ENCODE assay signal across 1 cellular context in the genomic region with DNA sequence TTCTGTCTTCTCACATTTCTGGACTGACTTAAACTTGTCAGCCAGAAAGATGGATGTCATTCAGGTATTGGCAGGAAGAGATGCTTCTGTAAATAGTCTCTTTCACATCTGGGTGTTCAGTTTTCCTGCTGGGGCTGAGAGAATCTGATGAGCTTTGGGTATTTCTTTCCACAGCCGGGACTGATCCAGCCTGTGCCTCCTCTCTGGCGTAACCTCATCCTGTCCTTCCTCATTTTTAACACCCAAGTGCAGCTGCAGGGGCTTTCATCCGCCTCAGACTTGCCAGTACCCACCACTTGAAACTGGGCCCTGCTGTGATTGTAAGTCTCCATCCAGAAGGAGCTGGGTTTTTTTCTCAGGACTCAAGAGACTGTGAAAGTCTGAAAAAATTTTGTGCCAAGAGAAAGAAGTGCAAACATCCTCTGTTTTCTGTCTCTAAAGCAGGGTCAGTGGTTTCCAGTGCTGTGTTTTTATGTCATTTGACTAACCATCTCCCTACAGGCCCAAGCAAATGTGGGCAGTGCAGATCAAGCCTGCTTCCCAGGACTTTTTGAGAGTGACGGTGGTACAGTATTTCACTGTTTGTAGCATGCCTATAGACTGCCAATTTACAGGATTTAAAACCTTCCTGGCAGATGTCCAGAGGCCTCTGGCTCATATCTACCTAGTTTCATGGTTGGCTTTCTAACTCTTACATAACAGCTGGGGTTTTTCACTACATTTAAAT.
TF ChIP-seq lines count a peak whose summit lies in the region.

No MANE protein-coding gene starts in this region.

TF ChIP-seq in WTC11, 78 proteins besides CTCF, POLR2A, EP300 and RAD21 (continued from another document):
- TF ChIP-seq, protein P1, sequence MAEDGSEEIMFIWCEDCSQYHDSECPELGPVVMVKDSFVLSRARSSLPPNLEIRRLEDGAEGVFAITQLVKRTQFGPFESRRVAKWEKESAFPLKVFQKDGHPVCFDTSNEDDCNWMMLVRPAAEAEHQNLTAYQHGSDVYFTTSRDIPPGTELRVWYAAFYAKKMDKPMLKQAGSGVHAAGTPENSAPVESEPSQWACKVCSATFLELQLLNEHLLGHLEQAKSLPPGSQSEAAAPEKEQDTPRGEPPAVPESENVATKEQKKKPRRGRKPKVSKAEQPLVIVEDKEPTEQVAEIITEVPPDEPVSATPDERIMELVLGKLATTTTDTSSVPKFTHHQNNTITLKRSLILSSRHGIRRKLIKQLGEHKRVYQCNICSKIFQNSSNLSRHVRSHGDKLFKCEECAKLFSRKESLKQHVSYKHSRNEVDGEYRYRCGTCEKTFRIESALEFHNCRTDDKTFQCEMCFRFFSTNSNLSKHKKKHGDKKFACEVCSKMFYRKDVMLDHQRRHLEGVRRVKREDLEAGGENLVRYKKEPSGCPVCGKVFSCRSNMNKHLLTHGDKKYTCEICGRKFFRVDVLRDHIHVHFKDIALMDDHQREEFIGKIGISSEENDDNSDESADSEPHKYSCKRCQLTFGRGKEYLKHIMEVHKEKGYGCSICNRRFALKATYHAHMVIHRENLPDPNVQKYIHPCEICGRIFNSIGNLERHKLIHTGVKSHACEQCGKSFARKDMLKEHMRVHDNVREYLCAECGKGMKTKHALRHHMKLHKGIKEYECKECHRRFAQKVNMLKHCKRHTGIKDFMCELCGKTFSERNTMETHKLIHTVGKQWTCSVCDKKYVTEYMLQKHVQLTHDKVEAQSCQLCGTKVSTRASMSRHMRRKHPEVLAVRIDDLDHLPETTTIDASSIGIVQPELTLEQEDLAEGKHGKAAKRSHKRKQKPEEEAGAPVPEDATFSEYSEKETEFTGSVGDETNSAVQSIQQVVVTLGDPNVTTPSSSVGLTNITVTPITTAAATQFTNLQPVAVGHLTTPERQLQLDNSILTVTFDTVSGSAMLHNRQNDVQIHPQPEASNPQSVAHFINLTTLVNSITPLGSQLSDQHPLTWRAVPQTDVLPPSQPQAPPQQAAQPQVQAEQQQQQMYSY (CRISPR knock-in tag; IDR thresholded peaks at IDR 0.05): no peak
- no peak for TF ChIP-seq EMX1 (CRISPR knock-in tag; IDR thresholded peaks at IDR 0.05)
- TF ChIP-seq, protein P2, sequence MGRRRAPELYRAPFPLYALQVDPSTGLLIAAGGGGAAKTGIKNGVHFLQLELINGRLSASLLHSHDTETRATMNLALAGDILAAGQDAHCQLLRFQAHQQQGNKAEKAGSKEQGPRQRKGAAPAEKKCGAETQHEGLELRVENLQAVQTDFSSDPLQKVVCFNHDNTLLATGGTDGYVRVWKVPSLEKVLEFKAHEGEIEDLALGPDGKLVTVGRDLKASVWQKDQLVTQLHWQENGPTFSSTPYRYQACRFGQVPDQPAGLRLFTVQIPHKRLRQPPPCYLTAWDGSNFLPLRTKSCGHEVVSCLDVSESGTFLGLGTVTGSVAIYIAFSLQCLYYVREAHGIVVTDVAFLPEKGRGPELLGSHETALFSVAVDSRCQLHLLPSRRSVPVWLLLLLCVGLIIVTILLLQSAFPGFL (CRISPR knock-in tag; IDR thresholded peaks at IDR 0.05; ENCODE audit: borderline replicate concordance): no peak
- TF ChIP-seq ATF3 (CRISPR knock-in tag; conservative IDR thresholded peaks at IDR 0.05): no peak
- TF ChIP-seq ZNF232 (CRISPR knock-in tag; IDR thresholded peaks at IDR 0.05): no peak
- no peak for TF ChIP-seq CREM (CRISPR knock-in tag; IDR thresholded peaks at IDR 0.05)
- no peak for TF ChIP-seq ZNF671 (CRISPR knock-in tag; IDR thresholded peaks at IDR 0.05)
- TF ChIP-seq, protein P3, sequence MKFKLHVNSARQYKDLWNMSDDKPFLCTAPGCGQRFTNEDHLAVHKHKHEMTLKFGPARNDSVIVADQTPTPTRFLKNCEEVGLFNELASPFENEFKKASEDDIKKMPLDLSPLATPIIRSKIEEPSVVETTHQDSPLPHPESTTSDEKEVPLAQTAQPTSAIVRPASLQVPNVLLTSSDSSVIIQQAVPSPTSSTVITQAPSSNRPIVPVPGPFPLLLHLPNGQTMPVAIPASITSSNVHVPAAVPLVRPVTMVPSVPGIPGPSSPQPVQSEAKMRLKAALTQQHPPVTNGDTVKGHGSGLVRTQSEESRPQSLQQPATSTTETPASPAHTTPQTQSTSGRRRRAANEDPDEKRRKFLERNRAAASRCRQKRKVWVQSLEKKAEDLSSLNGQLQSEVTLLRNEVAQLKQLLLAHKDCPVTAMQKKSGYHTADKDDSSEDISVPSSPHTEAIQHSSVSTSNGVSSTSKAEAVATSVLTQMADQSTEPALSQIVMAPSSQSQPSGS (CRISPR knock-in tag; IDR thresholded peaks at IDR 0.05; ENCODE audit: borderline replicate concordance, low read depth): no peak
- no peak for TF ChIP-seq NR1H2 (CRISPR knock-in tag; IDR thresholded peaks at IDR 0.05)
- TF ChIP-seq JAZF1 (CRISPR knock-in tag; IDR thresholded peaks at IDR 0.05): no peak
- no peak for TF ChIP-seq SMAD4 (CRISPR knock-in tag; IDR thresholded peaks at IDR 0.05)
- TF ChIP-seq AFF4 (CRISPR knock-in tag; IDR thresholded peaks at IDR 0.05; ENCODE audit: borderline replicate concordance): no peak
- TF ChIP-seq, protein P4, sequence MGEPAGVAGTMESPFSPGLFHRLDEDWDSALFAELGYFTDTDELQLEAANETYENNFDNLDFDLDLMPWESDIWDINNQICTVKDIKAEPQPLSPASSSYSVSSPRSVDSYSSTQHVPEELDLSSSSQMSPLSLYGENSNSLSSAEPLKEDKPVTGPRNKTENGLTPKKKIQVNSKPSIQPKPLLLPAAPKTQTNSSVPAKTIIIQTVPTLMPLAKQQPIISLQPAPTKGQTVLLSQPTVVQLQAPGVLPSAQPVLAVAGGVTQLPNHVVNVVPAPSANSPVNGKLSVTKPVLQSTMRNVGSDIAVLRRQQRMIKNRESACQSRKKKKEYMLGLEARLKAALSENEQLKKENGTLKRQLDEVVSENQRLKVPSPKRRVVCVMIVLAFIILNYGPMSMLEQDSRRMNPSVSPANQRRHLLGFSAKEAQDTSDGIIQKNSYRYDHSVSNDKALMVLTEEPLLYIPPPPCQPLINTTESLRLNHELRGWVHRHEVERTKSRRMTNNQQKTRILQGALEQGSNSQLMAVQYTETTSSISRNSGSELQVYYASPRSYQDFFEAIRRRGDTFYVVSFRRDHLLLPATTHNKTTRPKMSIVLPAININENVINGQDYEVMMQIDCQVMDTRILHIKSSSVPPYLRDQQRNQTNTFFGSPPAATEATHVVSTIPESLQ (CRISPR knock-in tag; IDR thresholded peaks at IDR 0.05): no peak
- TF ChIP-seq FOXJ3 (CRISPR knock-in tag; IDR thresholded peaks at IDR 0.05; ENCODE audit: borderline replicate concordance): no peak
